Comparison of ENCODE assay signal across 18 cellular contexts in genomic region chr6:29603456-29603855, GRCh38. TPM values are rescaled to one million over a fixed set of nuclear protein-coding genes. Genes with fewer than 3 reads are reported as not detected.
"Had no signal": no experiment of that assay in that cellular context is flagged by ENCODE, and none has a peak within 500 bp of the region (broad histone marks: within the 10 kb centered on the region; RNA-seq: fewer than 3 reads in every experiment).

No MANE protein-coding gene starts in this region.

- DNase-seq: foreskin melanocyte; left colon; left ventricle myocardium superior; naive B cell; ovary; sigmoid colon; stimulated activated CD4-positive, alpha-beta T cell treated with anti-CD3 and anti-CD28 coated beads, Interleukin-2, amount 100 ng/mL, for 24 hours; stimulated activated naive CD4-positive, alpha-beta T cell treated with Interleukin-2 at 50 U/mL for 16 hours; trophoblast cell had no signal

- H3K4me3 ChIP-seq: hepatocyte, lung, ovary, right atrium auricular region, sigmoid colon, skin epidermis had no signal

- H3K4me3 Mint-ChIP-seq: naive B cell, nephron had no signal

- H3K27me3 ChIP-seq: hepatocyte, ovary, right atrium auricular region, sigmoid colon had no signal

- H3K9me3 ChIP-seq: ovary, right atrium auricular region, sigmoid colon had no signal

- H3K27me3 Mint-ChIP-seq: naive B cell had no signal

- ATAC-seq: left colon, left ventricle myocardium superior had no signal

- H3K79me2 ChIP-seq: hepatocyte had no signal

- H3K4me2 ChIP-seq: hepatocyte had no signal

- H3K27ac ChIP-seq: hepatocyte, ovary, right atrium auricular region, sigmoid colon, skin epidermis had no signal

- H3K36me3 ChIP-seq: ovary had no signal

- H3K27ac Mint-ChIP-seq: nephron had no signal

- H3K4me1 ChIP-seq: right atrium auricular region, sigmoid colon had no signal

- H2AFZ ChIP-seq: hepatocyte had no signal

- H3K9me3 Mint-ChIP-seq: naive B cell, nephron had no signal

RNA-seq across cellular contexts. Expression of gene OR2H2, which starts 18.5 kb away (rescaled TPM):
- total RNA-seq: hepatocyte, kidney epithelial cell, left colon, left ventricle myocardium superior, lung, ovary, posterior vena cava, right atrium auricular region, sigmoid colon, urinary bladder had no signal
- polyA plus RNA-seq: esophagus, hepatocyte, lung, ovary, sigmoid colon, urinary bladder had no signal

RNA-seq across cellular contexts. Expression of gene UBD, which starts 43.9 kb away (rescaled TPM):
- total RNA-seq: left ventricle myocardium superior, right atrium auricular region had no signal

RNA-seq across cellular contexts. Expression of gene MOG, which starts 53.4 kb away (rescaled TPM):
- total RNA-seq: hepatocyte, kidney epithelial cell, left colon, lung, sigmoid colon, urinary bladder had no signal
- polyA plus RNA-seq: esophagus, hepatocyte, lung, urinary bladder had no signal
